ENCODE assay signal across 29 cellular contexts in the genomic region with DNA sequence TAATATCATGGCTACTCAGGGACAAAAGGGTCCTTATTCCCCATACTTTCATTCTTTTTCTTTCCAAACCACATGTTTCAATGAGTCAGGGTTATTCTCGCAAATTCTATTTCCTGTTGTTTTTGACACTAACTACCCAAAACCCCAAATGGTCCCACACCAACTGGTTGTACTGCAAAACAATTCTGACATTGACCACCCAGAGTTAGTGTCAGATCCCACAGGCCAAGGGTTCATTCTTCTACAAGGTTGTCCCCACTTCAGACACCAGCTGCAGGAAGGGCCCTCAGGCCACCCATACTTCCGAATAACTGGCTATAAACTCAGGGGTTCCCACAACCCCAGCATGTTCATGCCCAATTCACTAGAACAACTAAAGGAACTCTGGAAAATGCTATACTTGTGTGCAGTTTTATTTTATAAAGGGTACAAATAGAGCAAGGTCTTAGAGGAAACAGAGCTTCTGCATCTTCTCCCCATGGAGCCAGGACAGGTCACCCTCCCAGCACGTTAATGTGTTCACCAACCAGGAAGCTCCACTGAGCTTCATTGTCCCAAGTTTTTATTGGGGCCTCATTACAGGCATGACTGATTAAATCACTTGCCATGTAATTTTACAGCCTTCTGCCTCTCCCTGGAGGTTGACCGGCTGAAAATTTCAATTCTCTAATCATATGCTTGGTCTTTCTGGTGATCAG.
"Had no signal": no experiment of that assay in that cellular context is flagged by ENCODE, and none has a peak within 500 bp of the region (broad histone marks: within the 10 kb centered on the region; RNA-seq: fewer than 3 reads in every experiment).

No MANE protein-coding gene starts in this region.

- H3K4me1 Mint-ChIP-seq: activated CD4-positive, alpha-beta T cell treated with anti-CD3 and anti-CD28 coated beads for 36 hours; activated CD4-positive, alpha-beta T cell treated with anti-CD3 and anti-CD28 coated beads, Interleukin-2, amount 10 ng/mL, durations not matched to agents 24 days and 14 days; activated naive CD4-positive, alpha-beta T cell treated with anti-CD3 and anti-CD28 coated beads, Interleukin-2, amount 50 U/mL, for 24 hours; activated naive CD8-positive, alpha-beta T cell treated with anti-CD3 and anti-CD28 coated beads for 36 hours; activated naive CD8-positive, alpha-beta T cell treated with anti-CD3 and anti-CD28 coated beads, Interleukin-2, amount 50 U/mL, for 24 hours had no signal

- H3K27me3 Mint-ChIP-seq: activated CD4-positive, alpha-beta T cell treated with anti-CD3 and anti-CD28 coated beads, Interleukin-2, amount 10 ng/mL, durations not matched to agents 24 days and 14 days; activated naive CD8-positive, alpha-beta T cell treated with anti-CD3 and anti-CD28 coated beads, Interleukin-2, amount 50 U/mL, for 24 hours had no signal

- H3K27me3 ChIP-seq: body of pancreas, foreskin keratinocyte had no signal

- H3K27ac Mint-ChIP-seq: activated CD4-positive, alpha-beta memory T cell treated with anti-CD3 and anti-CD28 coated beads for 36 hours; activated CD4-positive, alpha-beta T cell treated with anti-CD3 and anti-CD28 coated beads for 36 hours; activated CD4-positive, alpha-beta T cell treated with anti-CD3 and anti-CD28 coated beads, Interleukin-2, amount 10 ng/mL, durations not matched to agents 24 days and 14 days; activated naive CD4-positive, alpha-beta T cell treated with anti-CD3 and anti-CD28 coated beads for 36 hours; activated naive CD4-positive, alpha-beta T cell treated with anti-CD3 and anti-CD28 coated beads, Interleukin-2, amount 50 U/mL, for 24 hours; activated naive CD8-positive, alpha-beta T cell treated with anti-CD3 and anti-CD28 coated beads for 36 hours; activated naive CD8-positive, alpha-beta T cell treated with anti-CD3 and anti-CD28 coated beads, Interleukin-2, amount 50 U/mL, for 24 hours; activated T-cell treated with anti-CD3 and anti-CD28 coated beads, Interleukin-2, amount 50 U/mL, for 24 hours; activated T-helper 1 cell treated with anti-CD3 and anti-CD28 coated beads, Interleukin-12 subunit alpha, Interleukin-12 subunit beta, Interleukin-2, Interleukin-4 antibody, amounts not matched to agents 30 ng/mL and 10 ng/mL and 1 ng/mL, durations not matched to agents 14 hours and 24 hours and 36 hours; activated T-helper 2 cell treated with anti-CD3 and anti-CD28 coated beads, Interferon-gamma antibody, Interleukin-2, Interleukin-4, amounts not matched to agents 10 μg/mL and 5 μg/mL and 100 μg/mL, durations not matched to agents 14 hours and 24 hours and 36 hours had no signal

- ATAC-seq: activated CD4-positive, alpha-beta T cell treated with anti-CD3 and anti-CD28 coated beads for 36 hours; activated naive CD8-positive, alpha-beta T cell treated with anti-CD3 and anti-CD28 coated beads, Interleukin-2, amount 50 U/mL, for 24 hours; body of pancreas; esophagus mucosa; foreskin keratinocyte; gastroesophageal sphincter had no signal

- DNase-seq: activated CD4-positive, alpha-beta memory T cell treated with anti-CD3 and anti-CD28 coated beads for 36 hours; activated CD4-positive, alpha-beta T cell treated with anti-CD3 and anti-CD28 coated beads for 36 hours; activated CD4-positive, alpha-beta T cell treated with anti-CD3 and anti-CD28 coated beads, Interleukin-2, amount 10 ng/mL, durations not matched to agents 24 days and 14 days; activated CD4-positive, CD25-positive, alpha-beta regulatory T cell; activated CD4-positive, CD25-positive, alpha-beta regulatory T cell treated with anti-CD3 and anti-CD28 coated beads, Interleukin-2, amount 50 U/mL, for 72 hours; activated CD8-positive, alpha-beta memory T cell treated with anti-CD3 and anti-CD28 coated beads, Interleukin-2, amount 50 U/mL, for 48 hours; activated effector memory CD4-positive, alpha-beta T cell treated with anti-CD3 and anti-CD28 coated beads, Interleukin-2, amount 50 U/mL, for 16 hours; activated naive CD4-positive, alpha-beta T cell treated with anti-CD3 and anti-CD28 coated beads for 36 hours; activated naive CD8-positive, alpha-beta T cell treated with anti-CD3 and anti-CD28 coated beads for 36 hours; activated naive CD8-positive, alpha-beta T cell treated with anti-CD3 and anti-CD28 coated beads, Interleukin-2, amount 50 U/mL, for 24 hours; activated T-cell treated with anti-CD3 and anti-CD28 coated beads for 4 hours; activated T-cell treated with anti-CD3 and anti-CD28 coated beads, Interleukin-2, amount 50 U/mL, for 24 hours; adrenal gland; amygdala; aorta; body of pancreas; caudate nucleus; cortex of kidney; dermis blood vessel endothelial cell; effector CD4-positive, alpha-beta T cell; foreskin keratinocyte; head of caudate nucleus; hippocampal formation; T-helper 2 cell had no signal

- H3K27ac ChIP-seq: adrenal gland, body of pancreas, foreskin keratinocyte, gastroesophageal sphincter had no signal

- H3K36me3 Mint-ChIP-seq: activated naive CD4-positive, alpha-beta T cell treated with anti-CD3 and anti-CD28 coated beads, Interleukin-2, amount 50 U/mL, for 24 hours; activated naive CD8-positive, alpha-beta T cell treated with anti-CD3 and anti-CD28 coated beads for 36 hours had no signal

- H3K4me3 Mint-ChIP-seq: activated CD4-positive, alpha-beta memory T cell treated with anti-CD3 and anti-CD28 coated beads for 36 hours; activated CD4-positive, alpha-beta T cell treated with anti-CD3 and anti-CD28 coated beads for 36 hours; activated CD4-positive, alpha-beta T cell treated with anti-CD3 and anti-CD28 coated beads, Interleukin-2, amount 10 ng/mL, durations not matched to agents 24 days and 14 days; activated naive CD4-positive, alpha-beta T cell treated with anti-CD3 and anti-CD28 coated beads for 36 hours; activated naive CD4-positive, alpha-beta T cell treated with anti-CD3 and anti-CD28 coated beads, Interleukin-2, amount 50 U/mL, for 24 hours; activated naive CD8-positive, alpha-beta T cell treated with anti-CD3 and anti-CD28 coated beads for 36 hours; activated naive CD8-positive, alpha-beta T cell treated with anti-CD3 and anti-CD28 coated beads, Interleukin-2, amount 50 U/mL, for 24 hours; activated T-cell treated with anti-CD3 and anti-CD28 coated beads, Interleukin-2, amount 50 U/mL, for 24 hours; activated T-helper 1 cell treated with anti-CD3 and anti-CD28 coated beads, Interleukin-12 subunit alpha, Interleukin-12 subunit beta, Interleukin-2, Interleukin-4 antibody, amounts not matched to agents 30 ng/mL and 10 ng/mL and 1 ng/mL, durations not matched to agents 14 hours and 24 hours and 36 hours had no signal

- H3K9me3 Mint-ChIP-seq: activated CD4-positive, alpha-beta T cell treated with anti-CD3 and anti-CD28 coated beads, Interleukin-2, amount 10 ng/mL, durations not matched to agents 24 days and 14 days had no signal

- H3K4me3 ChIP-seq: adrenal gland, body of pancreas, gastroesophageal sphincter had no signal

- H3K9me3 ChIP-seq: body of pancreas had no signal

- H3K36me3 ChIP-seq: adrenal gland, gastroesophageal sphincter had no signal

- H3K4me1 ChIP-seq: adrenal gland, body of pancreas, foreskin keratinocyte, gastroesophageal sphincter had no signal
